20 cellular contexts compared by ENCODE assay signal in the genomic region with DNA sequence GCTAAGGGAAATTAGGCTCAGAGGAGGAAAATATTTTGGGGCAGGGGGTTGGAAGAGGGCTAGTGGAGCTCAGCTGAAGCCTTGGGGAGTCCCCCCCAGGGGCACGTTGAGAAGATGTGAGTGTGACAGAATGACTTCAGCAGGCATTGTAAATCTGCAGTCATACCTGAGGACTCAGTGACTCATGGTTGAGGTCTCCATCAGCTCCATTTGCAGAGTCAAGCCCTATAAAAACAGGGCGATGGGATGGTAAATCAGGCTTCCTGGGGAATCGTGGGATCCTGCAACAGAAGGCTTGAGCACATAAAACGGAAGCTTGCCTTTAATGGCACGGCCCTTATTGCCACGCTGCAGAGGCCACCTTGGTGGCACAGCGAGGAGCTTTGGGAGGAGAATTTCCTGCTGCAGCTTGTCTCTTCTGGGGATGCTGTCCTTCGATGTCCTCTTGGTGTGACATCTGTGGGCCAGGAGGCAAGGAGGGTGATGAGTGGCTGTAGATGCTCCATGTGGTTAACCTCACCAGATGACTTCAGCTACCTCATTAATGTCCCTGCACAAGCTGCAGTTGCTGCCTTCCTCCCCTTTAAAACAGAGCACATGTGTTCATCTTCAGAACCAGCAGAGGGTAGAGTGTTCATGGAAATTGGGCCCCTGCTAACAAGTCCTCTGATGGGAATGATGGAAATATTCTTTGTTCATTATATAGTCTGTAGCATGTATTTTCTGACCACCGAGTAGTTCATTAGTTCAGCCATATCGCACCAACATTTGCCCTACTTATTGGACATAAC.
DNase-seq lines count a peak whose midpoint lies in the region; ATAC-seq and TF ChIP-seq lines count a peak whose summit lies in the region.
"Had no signal": no experiment of that assay in that cellular context is flagged by ENCODE, and none has a peak within 500 bp of the region (broad histone marks: within the 10 kb centered on the region; RNA-seq: fewer than 3 reads in every experiment).

No MANE protein-coding gene starts in this region.

- no peaks in the 10 kb centered on the region for H3K9me3 Mint-ChIP-seq in stimulated activated effector memory CD8-positive, alpha-beta T cell treated with anti-CD3 and anti-CD28 coated beads, Interleukin-12 subunit alpha, Interleukin-12 subunit beta, amount 100 ng/mL, for 72 hours
- no peaks in the 10 kb centered on the region for H3K9me3 Mint-ChIP-seq in stimulated activated naive CD8-positive, alpha-beta T cell treated with anti-CD3 and anti-CD28 coated beads, Interleukin-15, amount 100 ng/mL, for 72 hours
- H3K9me3 Mint-ChIP-seq: activated T-cell treated with anti-CD3 and anti-CD28 coated beads, Interleukin-2, amount 50 U/mL, for 72 hours; CD8-positive, alpha-beta memory T cell; naive B cell; WTC11 had no signal

- no peaks in the 10 kb centered on the region for H3K9me3 ChIP-seq in tibial nerve
- H3K9me3 ChIP-seq in PC-9 (ENCODE audit: insufficient read depth, low read depth), result no peaks in the 10 kb centered on the region
- H3K9me3 ChIP-seq: uterus had no signal

- no peak for DNase-seq in left ventricle myocardium superior
- DNase-seq in cardiac septum (ENCODE audit: low spot score), result no peak
- peak; percentile 12 for DNase-seq in SK-MEL-5 (ENCODE audit: low read depth, low spot score)
- DNase-seq in fibroblast of peridontal ligament (ENCODE audit: extremely low read depth), result peak; percentile 6
- no peak for DNase-seq in tibial nerve (ENCODE audit: low spot score in 2 of 2)
- no peak for DNase-seq in stimulated activated effector memory CD8-positive, alpha-beta T cell treated with anti-CD3 and anti-CD28 coated beads, Interleukin-12 subunit alpha, Interleukin-12 subunit beta, amount 100 ng/mL, for 72 hours (ENCODE audit: low spot score in 2 of 2)
- DNase-seq in PC-9, result no peak
- DNase-seq in stimulated activated naive CD8-positive, alpha-beta T cell treated with anti-CD3 and anti-CD28 coated beads, Interleukin-15, amount 100 ng/mL, for 72 hours, result no peak
- DNase-seq: activated CD8-positive, alpha-beta T cell treated with anti-CD3 and anti-CD28 coated beads, Interleukin-2, amount 10 ng/mL, durations not matched to agents 7 days and 5 days; activated T-cell treated with anti-CD3 and anti-CD28 coated beads, Interleukin-2, amount 50 U/mL, for 72 hours; CD8-positive, alpha-beta memory T cell; naive B cell; NCI-H1092; stimulated activated CD4-positive, alpha-beta T cell treated with anti-CD3 and anti-CD28 coated beads, Interleukin-4, amount 100 ng/mL, for 1 hour; uterus had no signal

- no peak overlapping the region for H3K4me3 Mint-ChIP-seq in stimulated activated effector memory CD8-positive, alpha-beta T cell treated with anti-CD3 and anti-CD28 coated beads, Interleukin-12 subunit alpha, Interleukin-12 subunit beta, amount 100 ng/mL, for 72 hours
- H3K4me3 Mint-ChIP-seq in stimulated activated naive CD8-positive, alpha-beta T cell treated with anti-CD3 and anti-CD28 coated beads, Interleukin-15, amount 100 ng/mL, for 72 hours, result no peak overlapping the region
- H3K4me3 Mint-ChIP-seq: activated CD8-positive, alpha-beta T cell treated with anti-CD3 and anti-CD28 coated beads, Interleukin-2, amount 10 ng/mL, durations not matched to agents 7 days and 5 days; activated naive CD8-positive, alpha-beta T cell; activated T-cell treated with anti-CD3 and anti-CD28 coated beads, Interleukin-2, amount 50 U/mL, for 72 hours; brain; CD8-positive, alpha-beta memory T cell; naive B cell; WTC11 had no signal

- POLR2A ChIA-PET in PC-9 (lab: Charles Lee; ENCODE audit: unreplicated experiment), result no interaction called here

- peaks cover 12% of the 10 kb centered on the region for H3K27me3 Mint-ChIP-seq in stimulated activated naive CD8-positive, alpha-beta T cell treated with anti-CD3 and anti-CD28 coated beads, Interleukin-15, amount 100 ng/mL, for 72 hours

- WGBS in tibial nerve, 2 donors, result 82 to 87% methylated on average over 10 of the region's 10 CpGs

- ATAC-seq in left ventricle myocardium superior, result peak; percentile 35
- no peak for ATAC-seq in stimulated activated effector memory CD8-positive, alpha-beta T cell treated with anti-CD3 and anti-CD28 coated beads, Interleukin-12 subunit alpha, Interleukin-12 subunit beta, amount 100 ng/mL, for 72 hours
- no peak for ATAC-seq in stimulated activated naive CD8-positive, alpha-beta T cell treated with anti-CD3 and anti-CD28 coated beads, Interleukin-15, amount 100 ng/mL, for 72 hours
- ATAC-seq: activated CD8-positive, alpha-beta T cell treated with anti-CD3 and anti-CD28 coated beads, Interleukin-2, amount 10 ng/mL, durations not matched to agents 7 days and 5 days; activated T-cell treated with anti-CD3 and anti-CD28 coated beads, Interleukin-2, amount 50 U/mL, for 72 hours; WTC11 had no signal

- peak in 3 of 5 experiments; percentile 6 to 45 (median 16) for TF ChIP-seq CTCF in tibial nerve (IDR thresholded peaks at IDR 0.05)
- TF ChIP-seq CTCF in PC-9 (conservative IDR thresholded peaks at IDR 0.05), result no peak

- TF ChIP-seq EP300 in tibial nerve (IDR thresholded peaks at IDR 0.05), result no peak

- H3K27ac ChIP-seq in tibial nerve (no peak overlapping the region), PC-9 (no peak overlapping the region)
- H3K27ac ChIP-seq: HL-60, parathyroid adenoma, uterus had no signal

- no peak for TF ChIP-seq POLR2A in tibial nerve (IDR thresholded peaks at IDR 0.05)

- no peak overlapping the region for H3K27ac Mint-ChIP-seq in stimulated activated effector memory CD8-positive, alpha-beta T cell treated with anti-CD3 and anti-CD28 coated beads, Interleukin-12 subunit alpha, Interleukin-12 subunit beta, amount 100 ng/mL, for 72 hours
- no peak overlapping the region for H3K27ac Mint-ChIP-seq in stimulated activated naive CD8-positive, alpha-beta T cell treated with anti-CD3 and anti-CD28 coated beads, Interleukin-15, amount 100 ng/mL, for 72 hours
- H3K27ac Mint-ChIP-seq: activated CD8-positive, alpha-beta T cell treated with anti-CD3 and anti-CD28 coated beads, Interleukin-2, amount 10 ng/mL, durations not matched to agents 7 days and 5 days; activated naive CD8-positive, alpha-beta T cell; activated T-cell treated with anti-CD3 and anti-CD28 coated beads, Interleukin-2, amount 50 U/mL, for 72 hours; brain; CD8-positive, alpha-beta memory T cell; naive B cell; WTC11 had no signal

- no peak overlapping the region for H3K4me3 ChIP-seq in tibial nerve
- no peak overlapping the region for H3K4me3 ChIP-seq in PC-9
- H3K4me3 ChIP-seq: uterus had no signal

- no peaks in the 10 kb centered on the region for H3K79me2 ChIP-seq in PC-9 (ENCODE audit: low read depth)
- H3K79me2 ChIP-seq: parathyroid adenoma had no signal

- intact Hi-C loops in left ventricle myocardium superior (cut with micrococcal nuclease) (no loop called here), cardiac septum (cut with DNase I) (no loop called here), PC-9 (cut with micrococcal nuclease; ENCODE audit: unreplicated experiment) (no loop called here)

- BruUV-seq in PC-9 (replicated peaks; lab: Mats Ljungman, UMichigan), result no TSS peak

- CTCF ChIA-PET in PC-9 (lab: Charles Lee), result no interaction called here

- no peaks in the 10 kb centered on the region for H3K36me3 ChIP-seq in tibial nerve
- H3K36me3 ChIP-seq in PC-9 (ENCODE audit: low read depth), result no peaks in the 10 kb centered on the region
- H3K36me3 ChIP-seq: uterus had no signal

- in situ Hi-C loops in SK-MEL-5 (cut with HindIII; ENCODE audit: low pct_unique_long_range_greater_than_20kb, low sequenced_read_pairs), result no loop called here

- H2AFZ ChIP-seq in PC-9, result no peak overlapping the region
- H2AFZ ChIP-seq: parathyroid adenoma had no signal

- H3K27me3 ChIP-seq in tibial nerve (no peaks in the 10 kb centered on the region), PC-9 (ENCODE audit: insufficient read depth, low read depth) (no peaks in the 10 kb centered on the region)
- H3K27me3 ChIP-seq: uterus had no signal

- H4K20me1 ChIP-seq in PC-9 (ENCODE audit: insufficient read depth), result no peaks in the 10 kb centered on the region

- H3K4me1 ChIP-seq in tibial nerve (peaks cover 0 to 3% (median 0%) of the 10 kb centered on the region in 4 donors), PC-9 (replicated peaks; ENCODE audit: insufficient read depth) (no peaks in the 10 kb centered on the region)
- H3K4me1 ChIP-seq: parathyroid adenoma, uterus had no signal

- H3K4me2 ChIP-seq in PC-9, result no peak overlapping the region

- H3K36me3 Mint-ChIP-seq in stimulated activated effector memory CD8-positive, alpha-beta T cell treated with anti-CD3 and anti-CD28 coated beads, Interleukin-12 subunit alpha, Interleukin-12 subunit beta, amount 100 ng/mL, for 72 hours, result no peaks in the 10 kb centered on the region
- H3K36me3 Mint-ChIP-seq: activated naive CD8-positive, alpha-beta T cell; brain; CD8-positive, alpha-beta memory T cell; naive B cell; WTC11 had no signal

- H3K9me2 ChIP-seq in PC-9 (ENCODE audit: insufficient read depth), result no peaks in the 10 kb centered on the region

- H3F3A ChIP-seq in PC-9 (ENCODE audit: insufficient read depth, low read depth), result no peaks in the 10 kb centered on the region

- no peaks in the 10 kb centered on the region for H3K4me1 Mint-ChIP-seq in stimulated activated effector memory CD8-positive, alpha-beta T cell treated with anti-CD3 and anti-CD28 coated beads, Interleukin-12 subunit alpha, Interleukin-12 subunit beta, amount 100 ng/mL, for 72 hours
- no peaks in the 10 kb centered on the region for H3K4me1 Mint-ChIP-seq in stimulated activated naive CD8-positive, alpha-beta T cell treated with anti-CD3 and anti-CD28 coated beads, Interleukin-15, amount 100 ng/mL, for 72 hours
- H3K4me1 Mint-ChIP-seq: CD8-positive, alpha-beta memory T cell had no signal

Comparison
In these comparisons a context has a peak if more than half of its experiments do, and no peak if none do; other contexts are left out.
1. DNase-seq: peak in SK-MEL-5 (single experiment) and fibroblast of peridontal ligament (single experiment); none in left ventricle myocardium superior (single experiment), cardiac septum (single experiment), tibial nerve (0 of 2), stimulated activated effector memory CD8-positive, alpha-beta T cell treated with anti-CD3 and anti-CD28 coated beads, Interleukin-12 subunit alpha, Interleukin-12 subunit beta, amount 100 ng/mL, for 72 hours (0 of 2), PC-9 (0 of 2) and stimulated activated naive CD8-positive, alpha-beta T cell treated with anti-CD3 and anti-CD28 coated beads, Interleukin-15, amount 100 ng/mL, for 72 hours (0 of 2).